17 cellular contexts compared by ENCODE assay signal in genomic region chr21:42569732-42570301, GRCh38. TPM values are rescaled to one million over a fixed set of nuclear protein-coding genes. Genes with fewer than 3 reads are reported as not detected.
DNase-seq lines count a peak whose midpoint lies in the region; ATAC-seq, FAIRE-seq and TF ChIP-seq lines count a peak whose summit lies in the region.
"Had no signal": no experiment of that assay in that cellular context is flagged by ENCODE, and none has a peak within 500 bp of the region (broad histone marks: within the 10 kb centered on the region; RNA-seq: fewer than 3 reads in every experiment).

No MANE protein-coding gene starts in this region.

- H3K36me3 ChIP-seq in right atrium auricular region (no peaks in the 10 kb centered on the region), GM12878 (ENCODE audit: control insufficient read depth in 2 of 2, insufficient read depth in 2 of 2, low read length in 1 of 2) (peaks cover 9 to 15% of the 10 kb centered on the region in 2 experiments; a peak in 3 of 4 replicates), neuronal stem cell (replicated peaks in 1 of 2; ENCODE audit: control insufficient read depth in 2 of 2, insufficient read depth in 2 of 2, low read length in 2 of 2) (peaks cover 0 to 3% of the 10 kb centered on the region in 2 donors), aorta (ENCODE audit: control insufficient read depth in 1 of 2, insufficient read depth in 2 of 2, low read length in 1 of 2) (peaks cover 0 to 5% of the 10 kb centered on the region in 2 donors)
- H3K36me3 ChIP-seq: uterus had no signal

- TF ChIP-seq EP300 in GM12878 (IDR thresholded peaks at IDR 0.05; ENCODE audit: borderline replicate concordance in 1 of 2, control insufficient read depth in 1 of 2, low read depth in 2 of 2, low read length in 2 of 2) = no peak

- no peak for ATAC-seq in Right ventricle myocardium superior (ENCODE audit: poor library complexity)
- ATAC-seq in GM12878 = no peak
- no peak for ATAC-seq in aorta (ENCODE audit: low FRiP score)
- ATAC-seq in GM21825 (IDR thresholded peaks at IDR 0.05; ENCODE audit: unreplicated experiment) = no peak
- ATAC-seq: activated CD8-positive, alpha-beta T cell treated with anti-CD3 and anti-CD28 coated beads, Interleukin-2, amount 10 ng/mL, durations not matched to agents 7 days and 5 days; activated naive CD4-positive, alpha-beta T cell treated with anti-CD3 and anti-CD28 coated beads, Interleukin-2, amount 50 U/mL, for 72 hours; effector memory CD8-positive, alpha-beta T cell; left cardiac atrium; Right ventricle myocardium inferior had no signal

- SMC1A ChIA-PET in GM12878 (lab: Charles Lee; ENCODE audit: uncharacterized antibody, unreplicated experiment) = no interaction called here

- H2AFZ ChIP-seq in GM12878 (ENCODE audit: control insufficient read depth, low read depth, low read length) = no peak overlapping the region
- H2AFZ ChIP-seq in neuronal stem cell (ENCODE audit: low read length) = no peak overlapping the region

- peak overlapping the region; percentile 86 for H2BK12ac ChIP-seq in neuronal stem cell (ENCODE audit: low read length)

- intact Hi-C loops in Right ventricle myocardium superior (cut with DNase I) = no loop called here
- intact Hi-C loops in GM12878 (cut with micrococcal nuclease; ENCODE audit: unreplicated experiment) = no loop called here
- intact Hi-C loops in aorta (cut with DNase I) = no loop called here

- peak overlapping the region; percentile 68 for H2BK5ac ChIP-seq in neuronal stem cell (ENCODE audit: low read length)

- POLR2A ChIA-PET in GM12878 (lab: Charles Lee) = no interaction called here

- DNase-seq in Right ventricle myocardium superior (peak; percentile 34), right atrium auricular region (ENCODE audit: low spot score) (no peak), GM12878 (ENCODE audit: low read depth, low spot score) (no peak), neuronal stem cell (ENCODE audit: low spot score) (no peak), aorta (peak; percentile 21 to 71), NCI-H2107 (lab: John Stamatoyannopoulos, UW) (no peak)
- no peak for DNase-seq in stimulated activated CD4-positive, alpha-beta T cell treated with anti-CD3 and anti-CD28 coated beads, Interleukin-2, amount 100 ng/mL, for 48 hours
- DNase-seq: activated CD8-positive, alpha-beta T cell treated with anti-CD3 and anti-CD28 coated beads, Interleukin-2, amount 10 ng/mL, durations not matched to agents 7 days and 5 days; Calu3; effector memory CD8-positive, alpha-beta T cell; left cardiac atrium; NCI-H526 treated with DMSO at 0.1 percent for 48 hours had no signal

- H3K18ac ChIP-seq in neuronal stem cell (ENCODE audit: low read length) = peak overlapping the region; percentile 93

- H3K4me3 ChIP-seq in right atrium auricular region = no peak overlapping the region
- H3K4me3 ChIP-seq in GM12878 = no peak overlapping the region
- H3K4me3 ChIP-seq in neuronal stem cell (ENCODE audit: low read length in 2 of 2) = no peak overlapping the region
- H3K4me3 ChIP-seq in aorta (ENCODE audit: low read length in 2 of 2) = no peak overlapping the region
- H3K4me3 ChIP-seq: uterus had no signal

- no peak for TF ChIP-seq CTCF in right atrium auricular region (IDR thresholded peaks at IDR 0.05)
- no peak for TF ChIP-seq CTCF in GM12878 (IDR thresholded peaks at IDR 0.05 in 2 of 3, conservative IDR thresholded peaks at IDR 0.05 in 1 of 3; ENCODE audit: control insufficient read depth in 2 of 3, extremely low read depth in 1 of 3, insufficient read depth in 1 of 3, low read depth in 3 of 3, low read length in 3 of 3)

- H3K27ac ChIP-seq in right atrium auricular region (no peak overlapping the region), GM12878 (ENCODE audit: control insufficient read depth, insufficient read depth) (no peak overlapping the region), neuronal stem cell (replicated peaks; ENCODE audit: low read length) (no peak overlapping the region), aorta (ENCODE audit: low read depth in 1 of 2, low read length in 2 of 2) (no peak overlapping the region)
- H3K27ac ChIP-seq: uterus had no signal

- no peaks in the 10 kb centered on the region for H3K9me3 ChIP-seq in right atrium auricular region
- H3K9me3 ChIP-seq in GM12878 (replicated peaks; ENCODE audit: control insufficient read depth, insufficient read depth, low read length) = no peaks in the 10 kb centered on the region; the same call in 2 of the 3 replicates
- no peaks in the 10 kb centered on the region for H3K9me3 ChIP-seq in neuronal stem cell (replicated peaks in 1 of 2; ENCODE audit: control insufficient read depth in 2 of 2, insufficient read depth in 1 of 2, low read depth in 1 of 2, low read length in 2 of 2)
- H3K9me3 ChIP-seq in aorta (ENCODE audit: control insufficient read depth, low read length) = no peaks in the 10 kb centered on the region
- H3K9me3 ChIP-seq: uterus had no signal

- H3K4me1 ChIP-seq in right atrium auricular region (no peaks in the 10 kb centered on the region), GM12878 (ENCODE audit: control insufficient read depth, insufficient read depth, low read length) (no peaks in the 10 kb centered on the region), neuronal stem cell (ENCODE audit: control insufficient read depth in 2 of 2, insufficient read depth in 1 of 2, low read depth in 1 of 2, low read length in 2 of 2) (peaks cover 8 to 16% of the 10 kb centered on the region in 2 donors), aorta (ENCODE audit: control insufficient read depth in 1 of 2, insufficient read depth in 2 of 2, low read length in 2 of 2) (no peaks in the 10 kb centered on the region)
- H3K4me1 ChIP-seq: uterus had no signal

- H3K27me3 ChIP-seq in right atrium auricular region (no peaks in the 10 kb centered on the region), GM12878 (replicated peaks in 1 of 2; ENCODE audit: control insufficient read depth in 2 of 2, insufficient read depth in 2 of 2, low read length in 1 of 2) (no peaks in the 10 kb centered on the region), neuronal stem cell (ENCODE audit: control insufficient read depth in 3 of 3, insufficient read depth in 3 of 3, low read depth in 1 of 3, low read length in 3 of 3) (peaks cover 0 to 3% (median 0%) of the 10 kb centered on the region in 3 experiments), aorta (ENCODE audit: control insufficient read depth in 1 of 2, insufficient read depth in 2 of 2, low read length in 1 of 2) (no peaks in the 10 kb centered on the region)
- H3K27me3 ChIP-seq: uterus had no signal

- in situ Hi-C loops in GM12878 (cut with MboI) = no loop called here

- H3K14ac ChIP-seq in neuronal stem cell (ENCODE audit: low read length) = peak overlapping the region; percentile 72

- TF ChIP-seq POLR2A in GM12878 (IDR thresholded peaks at IDR 0.05; ENCODE audit: low read depth, low read length) = 0 out of 2 replicates have a peak, but pooled peaks have one; percentile 13

- no peaks in the 10 kb centered on the region for H4K20me1 ChIP-seq in GM12878 (ENCODE audit: control insufficient read depth, insufficient read depth)

- no peak overlapping the region for H4K8ac ChIP-seq in neuronal stem cell (ENCODE audit: low read depth, low read length)

- BruUV-seq in GM12878 (replicated peaks; lab: Mats Ljungman, UMichigan) = no TSS peak

- peak overlapping the region; percentile 72 for H2BK120ac ChIP-seq in neuronal stem cell (ENCODE audit: low read depth, low read length)

- H3K79me2 ChIP-seq in GM12878 (ENCODE audit: control insufficient read depth, insufficient read depth, low read length) = no peaks in the 10 kb centered on the region

- H3K23ac ChIP-seq in neuronal stem cell (ENCODE audit: low read depth, low read length, poor library complexity) = no peak overlapping the region

- peak overlapping the region; percentile 43 for H3K4ac ChIP-seq in neuronal stem cell (ENCODE audit: low read length)

- peak overlapping the region; percentile 95 for H2AK5ac ChIP-seq in neuronal stem cell (ENCODE audit: low read depth, low read length)

- H3K4me2 ChIP-seq in GM12878 (ENCODE audit: control insufficient read depth, insufficient read depth) = no peak overlapping the region
- no peak overlapping the region for H3K4me2 ChIP-seq in neuronal stem cell (ENCODE audit: insufficient read depth, low read length, poor library complexity, severe bottlenecking)

- CTCF ChIA-PET in GM12878 (lab: Yijun Ruan, JAX) = no interaction called here

- RAD21 ChIA-PET in GM12878 (lab: Charles Lee; ENCODE audit: unreplicated experiment) = no interaction called here

- TF ChIP-seq RAD21 in GM12878 (IDR thresholded peaks at IDR 0.05; ENCODE audit: insufficient read depth, low read depth, low read length) = no peak

- H3K9ac ChIP-seq in GM12878 (ENCODE audit: control insufficient read depth, insufficient read depth, low read length) (no peak overlapping the region), neuronal stem cell (ENCODE audit: low read depth, low read length, poor library complexity) (peak overlapping the region; percentile 50)

- no peak for FAIRE-seq in GM12878 (lab: Jason Lieb, UNC)
- FAIRE-seq: GM18507 had no signal

- peak overlapping the region; percentile 93 for H4K91ac ChIP-seq in neuronal stem cell (ENCODE audit: low read depth, low read length, poor library complexity)

- no peaks in the 10 kb centered on the region for H3K79me1 ChIP-seq in neuronal stem cell (ENCODE audit: low read depth, low read length)

- peak overlapping the region; percentile 90 for H2BK15ac ChIP-seq in neuronal stem cell (ENCODE audit: low read length)

- 90% methylated on average over 28 of the region's 31 CpGs for WGBS in GM12878 (ENCODE audit: insufficient coverage, insufficient replicate concordance, low lambda C conversion rate, missing lambda C conversion rate)
- no CpG with 5 or more reads among the region's 31 CpGs for WGBS in neuronal stem cell (ENCODE audit: extremely low coverage in 2 of 2, insufficient read length in 2 of 2, insufficient replicate concordance in 1 of 2), 2 donors
- WGBS in aorta, 2 donors = 91 to 95% methylated on average over 29 to 31 of the region's 31 CpGs

RNA-seq across cellular contexts. Expression of gene SLC37A1, which starts 56.2 kb away (rescaled TPM):
- 3.8 TPM for total RNA-seq in Right ventricle myocardium superior
- 1 to 10 TPM; 2.0 to 5.0 TPM for total RNA-seq in right atrium auricular region
- 129 and 143 TPM in 2 replicates for total RNA-seq in GM12878 (2013; cell fraction: nucleolus; rRNA removed)
- total RNA-seq in GM12878 (2014; rRNA removed) = 33.0 and 35.5 TPM in 2 replicates
- total RNA-seq in GM12878 (2014; rRNA removed; fragmentation: Illumina TruSeq; extraction: Trizol) = 19.2 and 19.7 TPM in 2 replicates
- 30.7 and 34.8 TPM in 2 replicates for total RNA-seq in GM12878 (2021)
- polyA plus RNA-seq in GM12878 (2011; ENCODE audit: low read depth) = 6.2 TPM
- polyA plus RNA-seq in GM12878 (2011; rRNA removed) = 17.7 and 23.3 TPM in 2 replicates
- 20.2 and 24.6 TPM in 2 replicates for polyA plus RNA-seq in GM12878 (2011; cell fraction: cytosol; rRNA removed)
- 75.0 and 82.4 TPM in 2 replicates for polyA plus RNA-seq in GM12878 (2011; cell fraction: nucleus; rRNA removed)
- polyA plus RNA-seq in GM12878 (2012) = 17.7 and 18.5 TPM in 2 replicates
- 12.0 and 18.4 TPM in 2 replicates for polyA plus RNA-seq in GM12878 (2014; fragmentation: Illumina TruSeq; extraction: Trizol)
- 1 to 10 TPM; 1.1 to 2.4 TPM for polyA plus RNA-seq in GM12878 (2014; fragmentation: Nextera tagmentation; extraction: Ambion mirVana)
- 25.4 and 26.5 TPM in 2 replicates for polyA plus RNA-seq in GM12878 (2014; rRNA removed)
- polyA plus RNA-seq in GM12878 (2016; fragmentation: Nextera tagmentation; extraction: Ambion mirVana) = 10 to 100 TPM; 28.0 to 32.0 TPM
- polyA minus RNA-seq in GM12878 (2011; rRNA and poly(A)+ RNA removed) = 22.6 and 32.2 TPM in 2 replicates
- polyA minus RNA-seq in GM12878 (2011; cell fraction: cytosol; rRNA and poly(A)+ RNA removed) = 8.6 and 12.4 TPM in 2 replicates
- 43.9 and 56.5 TPM in 2 replicates for polyA minus RNA-seq in GM12878 (2011; cell fraction: nucleus; rRNA and poly(A)+ RNA removed)
- 9.1 TPM for polyA plus RNA-seq in neuronal stem cell (2013, experiment 1 of 2)
- polyA plus RNA-seq in neuronal stem cell (2013, experiment 2 of 2) = 8.5 TPM
- total RNA-seq in aorta = 10 to 100 TPM in 1 of 2 donors, 1 to 10 TPM in 1; 6.5 to 11.7 TPM
- 1 to 10 TPM; 5.0 to 6.3 TPM for polyA plus RNA-seq in aorta

Comparison
In these comparisons a context has a peak if more than half of its experiments do, and no peak if none do; other contexts are left out.
1. DNase-seq: peak in Right ventricle myocardium superior (single experiment) and aorta (2 of 2); none in right atrium auricular region (single experiment), GM12878 (single experiment), neuronal stem cell (single experiment), NCI-H2107 (single experiment) and stimulated activated CD4-positive, alpha-beta T cell treated with anti-CD3 and anti-CD28 coated beads, Interleukin-2, amount 100 ng/mL, for 48 hours (0 of 2).